8 cellular contexts compared by ENCODE assay signal in genomic region chr10:86757110-86757790, GRCh38. TPM values are rescaled to one million over a fixed set of nuclear protein-coding genes. Genes with fewer than 3 reads are reported as not detected.
DNase-seq lines count a peak whose midpoint lies in the region; ATAC-seq and TF ChIP-seq lines count a peak whose summit lies in the region.

No MANE protein-coding gene starts in this region.

- CTCF ChIA-PET in activated CD4-positive, alpha-beta memory T cell treated with anti-CD3 and anti-CD28 coated beads for 36 hours (lab: Charles Lee), result interaction anchor here (0.8 to 2.8 kb wide), 3 partner anchors 45 to 142 kb away, joined by 3 to 7 read pairs (median 5); no protein-coding TSS in a partner anchor

- H3K9me3 ChIP-seq in esophagus muscularis mucosa, result no peaks in the 10 kb centered on the region

- intact Hi-C loops in activated CD4-positive, alpha-beta memory T cell treated with anti-CD3 and anti-CD28 coated beads for 36 hours (cut with micrococcal nuclease), result loop anchor here (5.0 kb wide), 2 partner anchors 130 to 335 kb away; partner anchors contain the start of gene GLUD1
- intact Hi-C loops in esophagus muscularis mucosa (cut with DNase I), result loop anchor here (5.0 kb wide), 1 partner anchor 140 kb away; no protein-coding TSS in a partner anchor

- H3K4me1 Mint-ChIP-seq in activated CD4-positive, alpha-beta memory T cell treated with anti-CD3 and anti-CD28 coated beads for 36 hours (ENCODE audit: low read depth), result peaks cover 38% of the 10 kb centered on the region
- H3K4me1 Mint-ChIP-seq in nephron, result peaks cover 68% of the 10 kb centered on the region

- H3K27ac ChIP-seq in esophagus muscularis mucosa (replicated peaks in 1 of 4) (peak overlapping the region; percentile 93 to 100 (median 98)), urinary bladder (ENCODE audit: low read depth) (peak overlapping the region; percentile 92)

- POLR2A ChIA-PET in activated CD4-positive, alpha-beta memory T cell treated with anti-CD3 and anti-CD28 coated beads for 36 hours (lab: Charles Lee), result interaction anchor here (1.3 kb wide), 1 partner anchor 46 kb away, joined by 4 read pairs; no protein-coding TSS in a partner anchor

- H3K4me3 Mint-ChIP-seq in activated CD4-positive, alpha-beta memory T cell treated with anti-CD3 and anti-CD28 coated beads for 36 hours, result peak overlapping the region; percentile 90
- H3K4me3 Mint-ChIP-seq in nephron, result peak overlapping the region; percentile 86 to 100 (median 100)

- 2% methylated on average over 17 of the region's 42 CpGs for WGBS in esophagus muscularis mucosa
- WGBS in urinary bladder, result 2% methylated on average over 42 of the region's 42 CpGs

- no peak for ATAC-seq in HG02938 (IDR thresholded peaks at IDR 0.05; ENCODE audit: unreplicated experiment)

- peak overlapping the region; percentile 57 for H3K27ac Mint-ChIP-seq in activated CD4-positive, alpha-beta memory T cell treated with anti-CD3 and anti-CD28 coated beads for 36 hours
- H3K27ac Mint-ChIP-seq in nephron, result peak overlapping the region; percentile 99 to 100 (median 99)

- H3K27me3 Mint-ChIP-seq in activated CD4-positive, alpha-beta memory T cell treated with anti-CD3 and anti-CD28 coated beads for 36 hours, result peaks cover 1% of the 10 kb centered on the region
- no peaks in the 10 kb centered on the region for H3K27me3 Mint-ChIP-seq in nephron (ENCODE audit: low read depth)

- no peak for TF ChIP-seq POLR2A in esophagus muscularis mucosa (IDR thresholded peaks at IDR 0.05; ENCODE audit: low read depth)

- TF ChIP-seq EP300 in esophagus muscularis mucosa (IDR thresholded peaks at IDR 0.05), result no peak

- TF ChIP-seq CTCF in esophagus muscularis mucosa (IDR thresholded peaks at IDR 0.05) (peak in 2 of 3 experiments; percentile 20 to 48), nephron (IDR thresholded peaks at IDR 0.05; ENCODE audit: unreplicated experiment in 3 of 3) (peak; percentile 19 to 42 (median 40))

- peaks cover 4% of the 10 kb centered on the region for H3K36me3 Mint-ChIP-seq in activated CD4-positive, alpha-beta memory T cell treated with anti-CD3 and anti-CD28 coated beads for 36 hours
- no peaks in the 10 kb centered on the region for H3K36me3 Mint-ChIP-seq in nephron (ENCODE audit: low read depth)

- H3K4me3 ChIP-seq in esophagus muscularis mucosa (peak overlapping the region; percentile 70 to 94 (median 84)), urinary bladder (ENCODE audit: low read depth, low read length) (peak overlapping the region; percentile 71)

- H3K9me3 Mint-ChIP-seq in activated CD4-positive, alpha-beta memory T cell treated with anti-CD3 and anti-CD28 coated beads for 36 hours, result no peaks in the 10 kb centered on the region
- H3K9me3 Mint-ChIP-seq in nephron, result no peaks in the 10 kb centered on the region

- DNase-seq in NCI-H345 (lab: John Stamatoyannopoulos, UW), result peak; percentile 11
- no peak for DNase-seq in NCI-H345 treated with DMSO at 0.1 percent for 48 hours (lab: John Stamatoyannopoulos, UW; ENCODE audit: unreplicated experiment)
- peak; percentile 72 for DNase-seq in LHCN-M2 (ENCODE audit: low read depth)
- DNase-seq in activated CD4-positive, alpha-beta memory T cell treated with anti-CD3 and anti-CD28 coated beads for 36 hours, result peak; percentile 24
- no peak for DNase-seq in esophagus muscularis mucosa (ENCODE audit: extremely low spot score)

- no peaks in the 10 kb centered on the region for H3K36me3 ChIP-seq in esophagus muscularis mucosa
- no peaks in the 10 kb centered on the region for H3K36me3 ChIP-seq in urinary bladder (ENCODE audit: insufficient read depth)

- H3K4me1 ChIP-seq in esophagus muscularis mucosa, result peaks cover 29 to 77% (median 67%) of the 10 kb centered on the region in 4 donors
- H3K4me1 ChIP-seq in urinary bladder (ENCODE audit: insufficient read depth), result no peaks in the 10 kb centered on the region

- no peaks in the 10 kb centered on the region for H3K27me3 ChIP-seq in esophagus muscularis mucosa

RNA-seq across cellular contexts. Expression of gene BMPR1A, which starts 0.8 kb away (rescaled TPM):
- total RNA-seq in LHCN-M2 (2014; rRNA removed) (27.0 and 28.8 TPM in 2 replicates), esophagus muscularis mucosa (100 to 1,000 TPM in 1 of 4 donors, 10 to 100 TPM in 3; 66.1 to 110 (median 90.5) TPM), urinary bladder (128 TPM)
- 8.4 TPM for polyA plus RNA-seq in LHCN-M2 (2012)
- total RNA-seq in activated CD4-positive, alpha-beta memory T cell treated with anti-CD3 and anti-CD28 coated beads for 36 hours, result 10 to 100 TPM; 10.8 to 13.6 TPM
- polyA plus RNA-seq in urinary bladder, result 36.6 TPM

Comparison
In these comparisons a context has a peak if more than half of its experiments do, and no peak if none do; other contexts are left out.
1. DNase-seq: peak in NCI-H345 (single experiment), LHCN-M2 (single experiment) and activated CD4-positive, alpha-beta memory T cell treated with anti-CD3 and anti-CD28 coated beads for 36 hours (single experiment); none in NCI-H345 treated with DMSO at 0.1 percent for 48 hours (single experiment) and esophagus muscularis mucosa (single experiment).